In the genomic region with DNA sequence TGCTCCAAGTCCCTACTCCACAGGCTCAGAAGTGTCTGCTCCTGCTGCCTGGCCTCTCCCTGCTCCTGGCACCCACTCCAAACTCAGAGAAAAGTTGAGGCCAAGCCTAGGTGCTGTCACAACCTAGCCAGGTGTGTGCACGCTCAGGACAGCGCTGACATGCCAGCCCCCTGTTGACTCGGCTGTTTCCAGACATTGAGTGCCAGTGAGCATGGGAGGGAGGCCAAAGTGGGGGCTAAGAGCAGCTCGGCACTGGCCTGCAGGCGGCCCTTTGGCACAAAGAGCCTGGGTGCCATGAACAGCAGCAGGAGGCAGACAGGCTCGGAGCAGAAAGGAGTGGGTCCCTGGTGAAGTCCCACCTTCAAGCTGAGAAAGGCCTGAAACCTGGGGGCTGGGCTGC, we compare ENCODE assay signal across 28 cellular contexts.
"Had no signal": no experiment of that assay in that cellular context is flagged by ENCODE, and none has a peak within 500 bp of the region (broad histone marks: within the 10 kb centered on the region; RNA-seq: fewer than 3 reads in every experiment).

No MANE protein-coding gene starts in this region.

- H3K9me3 Mint-ChIP-seq: natural killer cell; stimulated activated naive CD8-positive, alpha-beta T cell treated with anti-CD3 and anti-CD28 coated beads, Interleukin-15, Interleukin-2, amounts not matched to agents 100 ng/mL and 50 ng/mL, for 24 hours had no signal

- H3K9me3 ChIP-seq: neutrophil, pancreas, prostate gland, right atrium auricular region, right lobe of liver, sigmoid colon, stomach, thoracic aorta, thyroid gland, tibial nerve, upper lobe of left lung, uterus had no signal

- H3K27ac Mint-ChIP-seq: natural killer cell; nephron; neural progenitor cell; stimulated activated naive B cell treated with anti-CD40 and anti-IgM and Interleukin-4, amounts not matched to agents 10 μg/mL and 1 μg/mL and 100 μg/mL, for 72 hours; stimulated activated naive CD8-positive, alpha-beta T cell treated with anti-CD3 and anti-CD28 coated beads, Interleukin-15, Interleukin-2, amounts not matched to agents 100 ng/mL and 50 ng/mL, for 24 hours had no signal

- ATAC-seq: naive thymus-derived CD4-positive, alpha-beta T cell; natural killer cell; pancreas; stimulated activated naive B cell treated with anti-CD40 and anti-IgM and Interleukin-4, amounts not matched to agents 10 μg/mL and 1 μg/mL and 100 μg/mL, for 72 hours had no signal

- H3K4me3 ChIP-seq: neural progenitor cell, pancreas, prostate gland, right atrium auricular region, right lobe of liver, sigmoid colon, stomach, thoracic aorta, thyroid gland, tibial nerve, upper lobe of left lung, uterus had no signal

- H3K9ac ChIP-seq: neural progenitor cell had no signal

- FAIRE-seq: pancreas, small intestine had no signal

- H3K4me2 ChIP-seq: neural progenitor cell had no signal

- H3K4me1 ChIP-seq: neural progenitor cell, pancreas, prostate gland, right atrium auricular region, right lobe of liver, sigmoid colon, stomach, thyroid gland, tibial nerve, uterus had no signal

- H2AFZ ChIP-seq: neural progenitor cell had no signal

- DNase-seq: naive thymus-derived CD4-positive, alpha-beta T cell; natural killer cell; nucleus accumbens; retina; right lobe of liver; sigmoid colon; small intestine; stimulated activated CD4-positive, alpha-beta T cell treated with anti-CD3 and anti-CD28 coated beads, Interleukin-15, amount 100 ng/mL, for 24 hours; stimulated activated CD4-positive, alpha-beta T cell treated with anti-CD3 and anti-CD28 coated beads, Interleukin-2, amount 100 ng/mL, for 24 hours; stimulated activated CD4-positive, alpha-beta T cell treated with anti-CD3 and anti-CD28 coated beads, Interleukin-4, amount 100 ng/mL, for 1 hour; stimulated activated CD4-positive, alpha-beta T cell treated with anti-CD3 and anti-CD28 coated beads, Interleukin-4, amount 100 ng/mL, for 4 hours; stimulated activated CD8-positive, alpha-beta memory T cell treated with anti-CD3 and anti-CD28 coated beads, Interleukin-4, amount 100 ng/mL, for 48 hours; stimulated activated naive B cell treated with anti-CD40 and anti-IgM and Interleukin-4, amounts not matched to agents 10 μg/mL and 1 μg/mL and 100 μg/mL, for 72 hours; stimulated activated naive CD4-positive, alpha-beta T cell treated with Interleukin-2 at 50 U/mL for 16 hours; stomach; thyroid gland; trophoblast cell; uterus had no signal

- H3K4me1 Mint-ChIP-seq: natural killer cell; nephron; neural progenitor cell; stimulated activated naive B cell treated with anti-CD40 and anti-IgM and Interleukin-4, amounts not matched to agents 10 μg/mL and 1 μg/mL and 100 μg/mL, for 72 hours had no signal

- H3K27ac ChIP-seq: neural progenitor cell, neutrophil, pancreas, prostate gland, right atrium auricular region, right lobe of liver, sigmoid colon, stomach, thoracic aorta, thyroid gland, tibial nerve, uterus had no signal

- H3K27me3 ChIP-seq: neural progenitor cell, neutrophil, pancreas, right atrium auricular region, right lobe of liver, sigmoid colon, stomach, thyroid gland, tibial nerve, upper lobe of left lung, uterus had no signal

- H3K36me3 ChIP-seq: neural progenitor cell, prostate gland, uterus had no signal

- H3K4me3 Mint-ChIP-seq: naive thymus-derived CD4-positive, alpha-beta T cell; natural killer cell; nephron; neural progenitor cell; stimulated activated naive B cell treated with anti-CD40 and anti-IgM and Interleukin-4, amounts not matched to agents 10 μg/mL and 1 μg/mL and 100 μg/mL, for 72 hours; stimulated activated naive CD8-positive, alpha-beta T cell treated with anti-CD3 and anti-CD28 coated beads, Interleukin-15, Interleukin-2, amounts not matched to agents 100 ng/mL and 50 ng/mL, for 24 hours had no signal
